ENCODE assay signal across 22 cellular contexts in genomic region chr10:33127622-33128021, GRCh38.
A peak's percentile ranks its signal among the peaks of the same experiment; 100 is the strongest.
DNase-seq lines count a peak whose midpoint lies in the region; ATAC-seq, FAIRE-seq and TF ChIP-seq lines count a peak whose summit lies in the region.
"Had no signal": no experiment of that assay in that cellular context is flagged by ENCODE, and none has a peak within 500 bp of the region (broad histone marks: within the 10 kb centered on the region; RNA-seq: fewer than 3 reads in every experiment).

No MANE protein-coding gene starts in this region.

- ATAC-seq in heart left ventricle (no peak), Panc1 (no peak)
- no peak for ATAC-seq in stimulated activated memory B cell treated with anti-CD40 and anti-IgM and Interleukin-4, amounts not matched to agents 10 μg/mL and 1 μg/mL and 100 μg/mL, for 72 hours
- ATAC-seq: lower lobe of right lung; stimulated activated naive B cell treated with anti-CD40 and anti-IgM and Interleukin-4, amounts not matched to agents 10 μg/mL and 1 μg/mL and 100 μg/mL, for 72 hours had no signal

- H3K9me3 ChIP-seq in heart left ventricle = no peaks in the 10 kb centered on the region
- H3K9me3 ChIP-seq in right atrium auricular region = no peaks in the 10 kb centered on the region
- no peaks in the 10 kb centered on the region for H3K9me3 ChIP-seq in Panc1 (ENCODE audit: control insufficient read depth, insufficient read depth, low read depth, low read length)
- H3K9me3 ChIP-seq: lower lobe of right lung, neutrophil, prostate gland had no signal

- no peaks in the 10 kb centered on the region for H3K9me3 Mint-ChIP-seq in immature natural killer cell
- no peaks in the 10 kb centered on the region for H3K9me3 Mint-ChIP-seq in stimulated activated memory B cell treated with anti-CD40 and anti-IgM and Interleukin-4, amounts not matched to agents 10 μg/mL and 1 μg/mL and 100 μg/mL, for 72 hours
- H3K9me3 Mint-ChIP-seq: activated B cell treated with CpG ODN at 0.5 μM for 24 hours; dendritic cell treated with granulocyte-macrophage colony-stimulating factor and Interleukin-4, amounts not matched to agents 40 ng/mL and 50 ng/mL, for 4 days; stimulated activated naive B cell treated with anti-CD40 and anti-IgM and Interleukin-4, amounts not matched to agents 10 μg/mL and 1 μg/mL and 100 μg/mL, for 72 hours had no signal

- no peak for DNase-seq in heart left ventricle
- no peak for DNase-seq in right atrium auricular region (ENCODE audit: low spot score)
- no peak for DNase-seq in Panc1 (ENCODE audit: low read depth, low spot score)
- no peak for DNase-seq in immature natural killer cell
- no peak for DNase-seq in D721Med (ENCODE audit: insufficient read length, low spot score)
- no peak for DNase-seq in NCI-H226
- DNase-seq: activated B cell treated with CpG ODN at 0.5 μM for 24 hours; activated CD4-positive, alpha-beta T cell treated with anti-CD3 and anti-CD28 coated beads, Interleukin-2, amount 50 U/mL, for 48 hours; activated T-cell treated with anti-CD3 and anti-CD28 coated beads, Interleukin-2, amount 50 U/mL, for 1 hour; anterior cingulate cortex; Kasumi-1; kidney; lower lobe of right lung; NCI-H1694 treated with DMSO at 0.1 percent for 48 hours; NCI-H526 treated with DMSO at 0.1 percent for 48 hours; stimulated activated naive B cell treated with anti-CD40 and anti-IgM and Interleukin-4, amounts not matched to agents 10 μg/mL and 1 μg/mL and 100 μg/mL, for 72 hours had no signal

- POLR2A ChIA-PET in Panc1 (lab: Charles Lee) = no interaction called here

- H3K27me3 Mint-ChIP-seq in immature natural killer cell (ENCODE audit: low read depth in 3 of 3) = peaks cover 0 to 6% (median 4%) of the 10 kb centered on the region in 3 donors
- H3K27me3 Mint-ChIP-seq in stimulated activated memory B cell treated with anti-CD40 and anti-IgM and Interleukin-4, amounts not matched to agents 10 μg/mL and 1 μg/mL and 100 μg/mL, for 72 hours = no peaks in the 10 kb centered on the region
- H3K27me3 Mint-ChIP-seq: activated B cell treated with CpG ODN at 0.5 μM for 24 hours had no signal

- H3K36me3 Mint-ChIP-seq in immature natural killer cell = peaks cover 0 to 3% (median 0%) of the 10 kb centered on the region in 3 donors
- H3K36me3 Mint-ChIP-seq in stimulated activated memory B cell treated with anti-CD40 and anti-IgM and Interleukin-4, amounts not matched to agents 10 μg/mL and 1 μg/mL and 100 μg/mL, for 72 hours = no peaks in the 10 kb centered on the region

- FAIRE-seq in D721Med (lab: Jason Lieb, UNC) = no peak
- FAIRE-seq: kidney had no signal

- CTCF ChIA-PET in Panc1 (lab: Charles Lee) = interaction anchor here (0.7 kb wide), 2 partner anchors 24 to 28 kb away, joined by 3 to 4 read pairs; no protein-coding TSS in a partner anchor

- 76 to 96% (median 92%) methylated on average over 6 to 8 of the region's 9 CpGs for WGBS in heart left ventricle, 4 donors

- H3K4me3 Mint-ChIP-seq in immature natural killer cell = peak overlapping the region in 1 of 5 donors; percentile 25
- no peak overlapping the region for H3K4me3 Mint-ChIP-seq in stimulated activated memory B cell treated with anti-CD40 and anti-IgM and Interleukin-4, amounts not matched to agents 10 μg/mL and 1 μg/mL and 100 μg/mL, for 72 hours
- H3K4me3 Mint-ChIP-seq: activated B cell treated with CpG ODN at 0.5 μM for 24 hours; dendritic cell treated with granulocyte-macrophage colony-stimulating factor and Interleukin-4, amounts not matched to agents 40 ng/mL and 50 ng/mL, for 4 days; stimulated activated naive B cell treated with anti-CD40 and anti-IgM and Interleukin-4, amounts not matched to agents 10 μg/mL and 1 μg/mL and 100 μg/mL, for 72 hours had no signal

- H3K27ac ChIP-seq in heart left ventricle = peak overlapping the region in 7 of 12 donors; percentile 17 to 85 (median 55)
- H3K27ac ChIP-seq in right atrium auricular region = no peak overlapping the region
- peak overlapping the region; percentile 91; the same call in 1 of the 2 replicates for H3K27ac ChIP-seq in Panc1 (ENCODE audit: low read length)
- H3K27ac ChIP-seq: BLaER1 treated with 17β-estradiol and CSF1 and Interleukin-3, amounts not matched to agents 10 nM and 100 nM; neutrophil; prostate gland; SK-N-MC had no signal

- no peak overlapping the region for H3K4me3 ChIP-seq in heart left ventricle
- no peak overlapping the region for H3K4me3 ChIP-seq in right atrium auricular region
- no peak overlapping the region for H3K4me3 ChIP-seq in Panc1 (ENCODE audit: low read depth in 2 of 2, low read length in 2 of 2)
- H3K4me3 ChIP-seq: BLaER1 treated with 17β-estradiol and CSF1 and Interleukin-3, amounts not matched to agents 10 nM and 100 nM; lower lobe of right lung; prostate gland; SK-N-MC had no signal

- TF ChIP-seq CTCF in heart left ventricle (IDR thresholded peaks at IDR 0.05) = no peak
- TF ChIP-seq CTCF in right atrium auricular region (IDR thresholded peaks at IDR 0.05) = no peak
- TF ChIP-seq CTCF in Panc1 (IDR thresholded peaks at IDR 0.05) = no peak
- TF ChIP-seq CTCF in D721Med (IDR thresholded peaks at IDR 0.05; ENCODE audit: insufficient read depth, missing control alignments) = no peak

- peaks cover 40 to 54% of the 10 kb centered on the region in 2 donors for H3K4me1 Mint-ChIP-seq in immature natural killer cell
- H3K4me1 Mint-ChIP-seq in stimulated activated memory B cell treated with anti-CD40 and anti-IgM and Interleukin-4, amounts not matched to agents 10 μg/mL and 1 μg/mL and 100 μg/mL, for 72 hours = peaks cover 40% of the 10 kb centered on the region

- intact Hi-C loops in heart left ventricle (cut with DNase I) (loop anchor here in 2 of 10 donors (2.0 to 5.0 kb wide), 2 partner anchors 17 to 205 kb away; partner anchors contain the start of gene NRP1 (in 1 of the 2)), Panc1 (cut with micrococcal nuclease; ENCODE audit: unreplicated experiment) (no loop called here)

- H3K27ac Mint-ChIP-seq in immature natural killer cell = peak overlapping the region in 5 of 6 donors; percentile 88 to 96 (median 94)
- peak overlapping the region; percentile 72 for H3K27ac Mint-ChIP-seq in stimulated activated memory B cell treated with anti-CD40 and anti-IgM and Interleukin-4, amounts not matched to agents 10 μg/mL and 1 μg/mL and 100 μg/mL, for 72 hours
- H3K27ac Mint-ChIP-seq: dendritic cell treated with granulocyte-macrophage colony-stimulating factor and Interleukin-4, amounts not matched to agents 40 ng/mL and 50 ng/mL, for 4 days had no signal

- H3K27me3 ChIP-seq in heart left ventricle = no peaks in the 10 kb centered on the region
- no peaks in the 10 kb centered on the region for H3K27me3 ChIP-seq in right atrium auricular region
- no peaks in the 10 kb centered on the region for H3K27me3 ChIP-seq in Panc1 (ENCODE audit: control insufficient read depth, insufficient read depth, low read length)
- H3K27me3 ChIP-seq: BLaER1 treated with 17β-estradiol and CSF1 and Interleukin-3, amounts not matched to agents 10 nM and 100 nM; neutrophil had no signal

- no TSS peak for BruUV-seq in Panc1 (replicated peaks; lab: Mats Ljungman, UMichigan)

- in situ Hi-C loops in Panc1 (cut with HindIII; ENCODE audit: low pct_unique_long_range_greater_than_20kb, low sequenced_read_pairs) = no loop called here

- H3K4me1 ChIP-seq in heart left ventricle = peaks cover 0 to 54% (median 22%) of the 10 kb centered on the region in 12 donors
- peaks cover 0 to 19% of the 10 kb centered on the region in 2 donors for H3K4me1 ChIP-seq in right atrium auricular region
- H3K4me1 ChIP-seq in Panc1 (ENCODE audit: control insufficient read depth, insufficient read depth, low read length) = peaks cover 16% of the 10 kb centered on the region
- H3K4me1 ChIP-seq: prostate gland had no signal

- no peak for TF ChIP-seq POLR2A in heart left ventricle (IDR thresholded peaks at IDR 0.05)

- H3K36me3 ChIP-seq in heart left ventricle (no peaks in the 10 kb centered on the region), right atrium auricular region (no peaks in the 10 kb centered on the region), Panc1 (ENCODE audit: control insufficient read depth, insufficient read depth, low read length) (no peaks in the 10 kb centered on the region)
- H3K36me3 ChIP-seq: BLaER1 treated with 17β-estradiol and CSF1 and Interleukin-3, amounts not matched to agents 10 nM and 100 nM; lower lobe of right lung; neutrophil; prostate gland had no signal

Comparison
In these comparisons a context has a peak if more than half of its experiments do, and no peak if none do; other contexts are left out.
1. H3K27ac ChIP-seq: peak in heart left ventricle (7 of 12) and Panc1 (single experiment); none in right atrium auricular region (0 of 2).